Comparison of ENCODE assay signal across 21 cellular contexts in the genomic region with DNA sequence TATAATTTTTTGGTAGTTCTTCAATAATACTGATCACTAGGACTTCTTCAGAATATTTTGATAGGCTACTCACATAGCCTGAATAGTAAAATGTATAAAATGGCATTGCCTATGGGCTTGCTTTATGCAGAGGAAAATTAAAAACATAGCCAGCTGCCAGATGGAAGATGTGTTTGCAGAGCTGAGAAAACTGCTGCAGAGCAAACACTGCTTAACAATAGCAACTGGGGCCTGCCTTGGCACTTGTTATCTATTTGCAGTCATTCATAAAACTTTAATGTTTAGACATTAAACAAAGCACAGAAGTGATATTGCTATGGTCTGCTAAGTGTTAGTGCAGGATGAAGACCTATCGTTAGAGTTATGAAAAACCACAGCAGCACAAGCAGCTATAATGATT.
DNase-seq lines count a peak whose midpoint lies in the region; ATAC-seq, FAIRE-seq and TF ChIP-seq lines count a peak whose summit lies in the region.
"Had no signal": no experiment of that assay in that cellular context is flagged by ENCODE, and none has a peak within 500 bp of the region (broad histone marks: within the 10 kb centered on the region; RNA-seq: fewer than 3 reads in every experiment).

No MANE protein-coding gene starts in this region.

- H3K4me1 Mint-ChIP-seq in T-cell: no peaks in the 10 kb centered on the region
- H3K4me1 Mint-ChIP-seq: activated naive CD4-positive, alpha-beta T cell treated with anti-CD3 and anti-CD28 coated beads, Interleukin-2, amount 10 ng/mL, durations not matched to agents 7 days and 5 days; central memory CD8-positive, alpha-beta T cell; nephron progenitor cell had no signal

- H3K27ac ChIP-seq in colonic mucosa (no peak overlapping the region), uterus (no peak overlapping the region)
- H3K27ac ChIP-seq: ascending aorta, epithelial cell of prostate, heart right ventricle, thyroid gland had no signal

- intact Hi-C loops in colonic mucosa (cut with DNase I): no loop called here
- intact Hi-C loops in uterus (cut with DNase I; ENCODE audit: low total_unique reads): no loop called here

- POLR2A ChIA-PET in T-cell (lab: Charles Lee): no interaction called here

- H3K4me3 ChIP-seq in colonic mucosa (no peak overlapping the region), uterus (no peak overlapping the region)
- H3K4me3 ChIP-seq: ascending aorta, heart right ventricle, thyroid gland had no signal

- H3K27me3 ChIP-seq in colonic mucosa: no peaks in the 10 kb centered on the region
- H3K27me3 ChIP-seq in uterus: no peaks in the 10 kb centered on the region
- H3K27me3 ChIP-seq: ascending aorta, heart right ventricle, thyroid gland had no signal

- H3K9me3 ChIP-seq in colonic mucosa: no peaks in the 10 kb centered on the region
- no peaks in the 10 kb centered on the region for H3K9me3 ChIP-seq in uterus
- H3K9me3 ChIP-seq: ascending aorta, heart right ventricle, thyroid gland had no signal

- no peak for ATAC-seq in T-cell (replicated peaks in 1 of 4)
- ATAC-seq in GM19452 (IDR thresholded peaks at IDR 0.05; ENCODE audit: unreplicated experiment): no peak
- ATAC-seq: activated CD4-positive, CD25-positive, alpha-beta regulatory T cell treated with anti-CD3 and anti-CD28 coated beads, Interleukin-2, amount 50 U/mL, for 24 hours; heart right ventricle; left lobe of liver had no signal

- no peaks in the 10 kb centered on the region for H3K4me1 ChIP-seq in colonic mucosa
- no peaks in the 10 kb centered on the region for H3K4me1 ChIP-seq in uterus
- H3K4me1 ChIP-seq: ascending aorta, heart right ventricle, thyroid gland had no signal

- CTCF ChIA-PET in T-cell (lab: Charles Lee): no interaction called here

- no peaks in the 10 kb centered on the region for H3K9me3 Mint-ChIP-seq in T-cell
- H3K9me3 Mint-ChIP-seq: activated naive CD4-positive, alpha-beta T cell treated with anti-CD3 and anti-CD28 coated beads, Interleukin-2, amount 10 ng/mL, durations not matched to agents 7 days and 5 days; nephron progenitor cell had no signal

- TF ChIP-seq POLR2A in H54 (IDR thresholded peaks at IDR 0.05; ENCODE audit: low read depth, low read length): no peak
- TF ChIP-seq POLR2A in uterus (IDR thresholded peaks at IDR 0.05): no peak

- no peaks in the 10 kb centered on the region for H3K36me3 Mint-ChIP-seq in T-cell
- H3K36me3 Mint-ChIP-seq: activated naive CD4-positive, alpha-beta T cell treated with anti-CD3 and anti-CD28 coated beads, Interleukin-2, amount 10 ng/mL, durations not matched to agents 7 days and 5 days had no signal

- TF ChIP-seq CTCF in colonic mucosa (IDR thresholded peaks at IDR 0.05) (no peak), uterus (IDR thresholded peaks at IDR 0.05) (no peak)

- H3K36me3 ChIP-seq in colonic mucosa (no peaks in the 10 kb centered on the region), uterus (no peaks in the 10 kb centered on the region)
- H3K36me3 ChIP-seq: ascending aorta, heart right ventricle, thyroid gland had no signal

- no peak overlapping the region for H3K27ac Mint-ChIP-seq in T-cell
- H3K27ac Mint-ChIP-seq: activated naive CD4-positive, alpha-beta T cell treated with anti-CD3 and anti-CD28 coated beads, Interleukin-2, amount 10 ng/mL, durations not matched to agents 7 days and 5 days; nephron progenitor cell had no signal

- DNase-seq in H54 (ENCODE audit: insufficient read length, low spot score) (no peak), NCI-H1694 (lab: John Stamatoyannopoulos, UW) (peak; percentile 55), NCI-H345 (lab: John Stamatoyannopoulos, UW) (peak; percentile 95), colonic mucosa (peak; percentile 19), uterus (no peak), GM19240 (ENCODE audit: insufficient read length, low spot score) (no peak), T-cell (no peak)
- DNase-seq: activated naive CD4-positive, alpha-beta T cell treated with anti-CD3 and anti-CD28 coated beads, Interleukin-2, amount 10 ng/mL, durations not matched to agents 7 days and 5 days; activated T-cell treated with anti-CD3 and anti-CD28 coated beads, Interleukin-2, amount 50 U/mL, for 48 hours; heart right ventricle; midbrain; nephron progenitor cell; stimulated activated naive CD4-positive, alpha-beta T cell treated with Interleukin-2 at 50 U/mL for 16 hours; SW 1271; thyroid gland had no signal

- no peak overlapping the region for H3K4me3 Mint-ChIP-seq in T-cell
- H3K4me3 Mint-ChIP-seq: activated naive CD4-positive, alpha-beta T cell treated with anti-CD3 and anti-CD28 coated beads, Interleukin-2, amount 10 ng/mL, durations not matched to agents 7 days and 5 days; central memory CD8-positive, alpha-beta T cell; nephron progenitor cell had no signal

- H3K9ac ChIP-seq in colonic mucosa (ENCODE audit: low read depth in 2 of 2, low read length in 2 of 2): no peak overlapping the region

- H3K27me3 Mint-ChIP-seq in T-cell: peaks cover 0 to 7% of the 10 kb centered on the region in 2 donors
- H3K27me3 Mint-ChIP-seq: activated naive CD4-positive, alpha-beta T cell treated with anti-CD3 and anti-CD28 coated beads, Interleukin-2, amount 10 ng/mL, durations not matched to agents 7 days and 5 days; central memory CD8-positive, alpha-beta T cell had no signal

- peak; percentile 65 for FAIRE-seq in H54 (lab: Jason Lieb, UNC)

Comparison
In these comparisons a context has a peak if more than half of its experiments do, and no peak if none do; other contexts are left out.
1. DNase-seq: peak in NCI-H1694 (single experiment), NCI-H345 (single experiment) and colonic mucosa (single experiment); none in H54 (single experiment), uterus (0 of 2), GM19240 (single experiment) and T-cell (0 of 34).